21 cellular contexts compared by ENCODE assay signal in genomic region chr10:93299195-93299594, GRCh38.
A peak's percentile ranks its signal among the peaks of the same experiment; 100 is the strongest.
DNase-seq lines count a peak whose midpoint lies in the region; ATAC-seq and TF ChIP-seq lines count a peak whose summit lies in the region.
"Had no signal": no experiment of that assay in that cellular context is flagged by ENCODE, and none has a peak within 500 bp of the region (broad histone marks: within the 10 kb centered on the region; RNA-seq: fewer than 3 reads in every experiment).

No MANE protein-coding gene starts in this region.

- H2BK12ac ChIP-seq in mesenchymal stem cell (ENCODE audit: low read length in 2 of 2) = no peak overlapping the region

- H3K9me2 ChIP-seq in GM23338 (ENCODE audit: insufficient read depth) = no peaks in the 10 kb centered on the region

- no peak overlapping the region for H2AK5ac ChIP-seq in mesenchymal stem cell (ENCODE audit: low read length, severe bottlenecking)

- 47% methylated on average over 6 of the region's 6 CpGs for WGBS in mesenchymal stem cell

- H3K27ac Mint-ChIP-seq in GM23338 = no peak overlapping the region; the same call in 1 of the 2 replicates
- no peak overlapping the region for H3K27ac Mint-ChIP-seq in activated naive CD8-positive, alpha-beta T cell treated with anti-CD3 and anti-CD28 coated beads for 36 hours
- H3K27ac Mint-ChIP-seq: CD4-positive, alpha-beta T cell had no signal

- no peak overlapping the region for H2BK15ac ChIP-seq in mesenchymal stem cell (ENCODE audit: low read depth, poor library complexity, severe bottlenecking)

- no peaks in the 10 kb centered on the region for H3K9me3 ChIP-seq in adipocyte (ENCODE audit: control insufficient read depth, low read length)
- H3K9me3 ChIP-seq in mesenchymal stem cell (ENCODE audit: control insufficient read depth, low read length) = no peaks in the 10 kb centered on the region
- H3K9me3 ChIP-seq in right atrium auricular region = no peaks in the 10 kb centered on the region
- H3K9me3 ChIP-seq in osteoblast (ENCODE audit: low read depth, low read length) = no peaks in the 10 kb centered on the region
- H3K9me3 ChIP-seq: BLaER1 treated with 17β-estradiol and CSF1 and Interleukin-3, amounts not matched to agents 10 nM and 100 nM had no signal

- peak overlapping the region; percentile 7; the same call in 1 of the 2 replicates for H3K27ac ChIP-seq in GM23338 (ENCODE audit: low read depth)
- no peak overlapping the region for H3K27ac ChIP-seq in mesenchymal stem cell (ENCODE audit: low read length, poor library complexity, severe bottlenecking)
- H3K27ac ChIP-seq in right atrium auricular region = no peak overlapping the region
- no peak overlapping the region for H3K27ac ChIP-seq in osteoblast (ENCODE audit: low read depth, low read length)
- H3K27ac ChIP-seq: BLaER1 treated with 17β-estradiol and CSF1 and Interleukin-3, amounts not matched to agents 10 nM and 100 nM; GM23248; PC-9 had no signal

- no peaks in the 10 kb centered on the region for H3K79me1 ChIP-seq in mesenchymal stem cell (replicated peaks; ENCODE audit: low read length, poor library complexity, severe bottlenecking)

- H3K23ac ChIP-seq in mesenchymal stem cell (ENCODE audit: low read length in 2 of 2) = no peak overlapping the region

- no peak overlapping the region for H4K91ac ChIP-seq in mesenchymal stem cell (ENCODE audit: low read length)

- H3K4me1 ChIP-seq in GM23338 (ENCODE audit: insufficient read depth) = peaks cover 16% of the 10 kb centered on the region
- no peaks in the 10 kb centered on the region for H3K4me1 ChIP-seq in adipocyte (ENCODE audit: control insufficient read depth, insufficient read depth, low read length)
- H3K4me1 ChIP-seq in mesenchymal stem cell (ENCODE audit: control insufficient read depth, insufficient read depth, low read depth, low read length) = no peaks in the 10 kb centered on the region
- no peaks in the 10 kb centered on the region for H3K4me1 ChIP-seq in right atrium auricular region
- no peaks in the 10 kb centered on the region for H3K4me1 ChIP-seq in osteoblast (ENCODE audit: insufficient read depth, low read length)
- H3K4me1 ChIP-seq: BLaER1 treated with 17β-estradiol and CSF1 and Interleukin-3, amounts not matched to agents 10 nM and 100 nM had no signal

- H3K4ac ChIP-seq in mesenchymal stem cell (ENCODE audit: low read depth in 1 of 2, low read length in 2 of 2) = no peak overlapping the region

- TF ChIP-seq CTCF in GM23338 (conservative IDR thresholded peaks at IDR 0.05; ENCODE audit: low read depth in 2 of 2) (no peak), right atrium auricular region (IDR thresholded peaks at IDR 0.05) (no peak), osteoblast (IDR thresholded peaks at IDR 0.05; ENCODE audit: extremely low read depth, low read depth, low read length) (no peak)

- H3K18ac ChIP-seq in mesenchymal stem cell (ENCODE audit: low read depth in 1 of 2, low read length in 2 of 2) = no peak overlapping the region

- H3K79me2 ChIP-seq in GM23338 (replicated peaks; ENCODE audit: insufficient read depth) (no peaks in the 10 kb centered on the region; the same call in 1 of the 2 replicates), osteoblast (ENCODE audit: insufficient read depth, low read length) (no peaks in the 10 kb centered on the region)

- H4K20me1 ChIP-seq in GM23338 (replicated peaks; ENCODE audit: insufficient read depth) (no peaks in the 10 kb centered on the region), osteoblast (ENCODE audit: insufficient read depth, low read length) (no peaks in the 10 kb centered on the region)
- H4K20me1 ChIP-seq: BLaER1 treated with 17β-estradiol and CSF1 and Interleukin-3, amounts not matched to agents 10 nM and 100 nM had no signal

- H2BK5ac ChIP-seq in mesenchymal stem cell (ENCODE audit: low read depth, low read length, poor library complexity, severe bottlenecking) = no peak overlapping the region

- H3F3A ChIP-seq in GM23338 (replicated peaks; ENCODE audit: low read depth) = no peaks in the 10 kb centered on the region

- H3K36me3 ChIP-seq in GM23338 (ENCODE audit: insufficient read depth) (no peaks in the 10 kb centered on the region), adipocyte (ENCODE audit: control insufficient read depth, insufficient read depth, low read length, severe bottlenecking) (peaks cover 8% of the 10 kb centered on the region), mesenchymal stem cell (ENCODE audit: control insufficient read depth in 1 of 2, insufficient read depth in 2 of 2, low read depth in 1 of 2, low read length in 2 of 2) (peaks cover 6 to 15% of the 10 kb centered on the region in 2 experiments), right atrium auricular region (no peaks in the 10 kb centered on the region), osteoblast (ENCODE audit: insufficient read depth, low read length) (peaks cover 3% of the 10 kb centered on the region)
- H3K36me3 ChIP-seq: BLaER1 treated with 17β-estradiol and CSF1 and Interleukin-3, amounts not matched to agents 10 nM and 100 nM had no signal

- H4K8ac ChIP-seq in mesenchymal stem cell (ENCODE audit: low read length) = no peak overlapping the region

- no peaks in the 10 kb centered on the region for H3K27me3 ChIP-seq in GM23338 (ENCODE audit: insufficient read depth)
- no peaks in the 10 kb centered on the region for H3K27me3 ChIP-seq in adipocyte (replicated peaks; ENCODE audit: control insufficient read depth, insufficient read depth, low read length)
- no peaks in the 10 kb centered on the region for H3K27me3 ChIP-seq in mesenchymal stem cell (ENCODE audit: control insufficient read depth in 1 of 2, insufficient read depth in 1 of 2, low read length in 2 of 2)
- H3K27me3 ChIP-seq in right atrium auricular region = no peaks in the 10 kb centered on the region
- H3K27me3 ChIP-seq in osteoblast (ENCODE audit: insufficient read depth, low read length) = no peaks in the 10 kb centered on the region
- H3K27me3 ChIP-seq: BLaER1 treated with 17β-estradiol and CSF1 and Interleukin-3, amounts not matched to agents 10 nM and 100 nM had no signal

- H3K14ac ChIP-seq in mesenchymal stem cell (ENCODE audit: low read length in 2 of 2) = no peak overlapping the region

- H3K4me3 ChIP-seq in GM23338 = no peak overlapping the region
- no peak overlapping the region for H3K4me3 ChIP-seq in adipocyte (ENCODE audit: low read length)
- no peak overlapping the region for H3K4me3 ChIP-seq in mesenchymal stem cell (ENCODE audit: insufficient read depth in 1 of 2, low read depth in 1 of 2, low read length in 2 of 2)
- no peak overlapping the region for H3K4me3 ChIP-seq in right atrium auricular region
- no peak overlapping the region for H3K4me3 ChIP-seq in osteoblast (ENCODE audit: insufficient read depth, low read length)
- H3K4me3 ChIP-seq: BLaER1 treated with 17β-estradiol and CSF1 and Interleukin-3, amounts not matched to agents 10 nM and 100 nM; GM23248; PC-9 had no signal

- H3K9me3 Mint-ChIP-seq in GM23338 = no peaks in the 10 kb centered on the region; the same call in 2 of the 3 replicates
- no peaks in the 10 kb centered on the region for H3K9me3 Mint-ChIP-seq in activated naive CD8-positive, alpha-beta T cell treated with anti-CD3 and anti-CD28 coated beads for 36 hours
- H3K9me3 Mint-ChIP-seq: CD4-positive, alpha-beta T cell had no signal

- DNase-seq in GM23338 (ENCODE audit: low spot score) = peak; percentile 33
- DNase-seq in adipocyte (ENCODE audit: low read depth) = peak; percentile 29
- no peak for DNase-seq in mesenchymal stem cell
- no peak for DNase-seq in right atrium auricular region (ENCODE audit: low spot score)
- no peak for DNase-seq in osteoblast (ENCODE audit: insufficient read length, low spot score, missing footprints)
- DNase-seq in activated naive CD8-positive, alpha-beta T cell treated with anti-CD3 and anti-CD28 coated beads for 36 hours = no peak
- DNase-seq: AML-193; CD4-positive, alpha-beta T cell; COR-L47; GM23248; HCEC 1CT; NCI-H1048; NCI-H1417; NCI-H1694; NCI-H2029 treated with DMSO at 0.1 percent for 48 hours; NCI-H2227 treated with DMSO at 0.1 percent for 48 hours; NCI-H526 treated with DMSO at 0.1 percent for 48 hours; PC-9; Right ventricle myocardium superior had no signal

- H3K4me2 ChIP-seq in GM23338 = peak overlapping the region; percentile 13; the same call in 1 of the 2 replicates
- no peak overlapping the region for H3K4me2 ChIP-seq in mesenchymal stem cell (ENCODE audit: low read length, poor library complexity, severe bottlenecking)
- no peak overlapping the region for H3K4me2 ChIP-seq in osteoblast (ENCODE audit: insufficient read depth, low read length)
- H3K4me2 ChIP-seq: BLaER1 treated with 17β-estradiol and CSF1 and Interleukin-3, amounts not matched to agents 10 nM and 100 nM; PC-9 had no signal

- peaks cover 15% of the 10 kb centered on the region for H3K4me1 Mint-ChIP-seq in GM23338
- H3K4me1 Mint-ChIP-seq in activated naive CD8-positive, alpha-beta T cell treated with anti-CD3 and anti-CD28 coated beads for 36 hours = no peaks in the 10 kb centered on the region

- H3K4me3 Mint-ChIP-seq in GM23338 = no peak overlapping the region
- H3K4me3 Mint-ChIP-seq in activated naive CD8-positive, alpha-beta T cell treated with anti-CD3 and anti-CD28 coated beads for 36 hours = no peak overlapping the region
- H3K4me3 Mint-ChIP-seq: CD4-positive, alpha-beta T cell had no signal

- H3K36me3 Mint-ChIP-seq in GM23338 (ENCODE audit: low read depth) = no peaks in the 10 kb centered on the region
- H3K36me3 Mint-ChIP-seq in activated naive CD8-positive, alpha-beta T cell treated with anti-CD3 and anti-CD28 coated beads for 36 hours = no peaks in the 10 kb centered on the region

- H2AFZ ChIP-seq in GM23338 (no peak overlapping the region), mesenchymal stem cell (ENCODE audit: low read depth, low read length) (peak overlapping the region; percentile 24), osteoblast (ENCODE audit: low read length) (no peak overlapping the region)
- H2AFZ ChIP-seq: GM23248, PC-9 had no signal

- H3K27me3 Mint-ChIP-seq in GM23338 (ENCODE audit: insufficient read depth, low read depth, poor library complexity) = peaks cover 12% of the 10 kb centered on the region
- H3K27me3 Mint-ChIP-seq in activated naive CD8-positive, alpha-beta T cell treated with anti-CD3 and anti-CD28 coated beads for 36 hours = no peaks in the 10 kb centered on the region
- H3K27me3 Mint-ChIP-seq: CD4-positive, alpha-beta T cell had no signal

- ATAC-seq in GM23338 (no peak), GM18511 (IDR thresholded peaks at IDR 0.05; ENCODE audit: unreplicated experiment) (no peak)

- no peak overlapping the region for H2BK120ac ChIP-seq in mesenchymal stem cell (ENCODE audit: low read depth, low read length)

- H3K9ac ChIP-seq in adipocyte (ENCODE audit: low read length) (no peak overlapping the region), mesenchymal stem cell (ENCODE audit: low read length) (no peak overlapping the region)
- H3K9ac ChIP-seq: BLaER1 treated with 17β-estradiol and CSF1 and Interleukin-3, amounts not matched to agents 10 nM and 100 nM; GM23248 had no signal

TF ChIP-seq in GM23338, 12 proteins besides CTCF, POLR2A, EP300 and RAD21 (continues in another document):
- TF ChIP-seq ZNF114 (CRISPR knock-in tag; IDR thresholded peaks at IDR 0.05) (no peak), POLR2AphosphoS5 (IDR thresholded peaks at IDR 0.05; ENCODE audit: low read depth) (no peak), EZH2 (IDR thresholded peaks at IDR 0.05; ENCODE audit: low read depth, unreplicated experiment) (no peak), STAT1 (IDR thresholded peaks at IDR 0.05; ENCODE audit: unreplicated experiment) (no peak)

Comparison
In these comparisons a context has a peak if more than half of its experiments do, and no peak if none do; other contexts are left out.
1. DNase-seq: peak in GM23338 (single experiment) and adipocyte (single experiment); none in mesenchymal stem cell (single experiment), right atrium auricular region (single experiment), osteoblast (single experiment) and activated naive CD8-positive, alpha-beta T cell treated with anti-CD3 and anti-CD28 coated beads for 36 hours (single experiment).